In genomic region chr18:55307505-55307904, GRCh38 we compare ENCODE assay signal across 16 cellular contexts.
DNase-seq lines count a peak whose midpoint lies in the region; ATAC-seq and TF ChIP-seq lines count a peak whose summit lies in the region.
"Had no signal": no experiment of that assay in that cellular context is flagged by ENCODE, and none has a peak within 500 bp of the region (broad histone marks: within the 10 kb centered on the region; RNA-seq: fewer than 3 reads in every experiment).

No MANE protein-coding gene starts in this region.

- H3K9me3 Mint-ChIP-seq in Calu3 (ENCODE audit: low read depth, unreplicated experiment) (no peaks in the 10 kb centered on the region), HFFc6 (no peaks in the 10 kb centered on the region)
- H3K9me3 Mint-ChIP-seq: brain had no signal

- H3K27me3 Mint-ChIP-seq in Calu3 (ENCODE audit: unreplicated experiment) (no peaks in the 10 kb centered on the region), HFFc6 (ENCODE audit: insufficient read depth) (peaks cover 3% of the 10 kb centered on the region)
- H3K27me3 Mint-ChIP-seq: brain; stimulated activated naive CD8-positive, alpha-beta T cell treated with anti-CD3 and anti-CD28 coated beads, Interleukin-15, Interleukin-2, amounts not matched to agents 100 ng/mL and 50 ng/mL, for 24 hours had no signal

- no peaks in the 10 kb centered on the region for H3K36me3 Mint-ChIP-seq in Calu3 (ENCODE audit: insufficient read depth, unreplicated experiment)
- H3K36me3 Mint-ChIP-seq in HFFc6 (ENCODE audit: low read depth) = peaks cover 16% of the 10 kb centered on the region
- H3K36me3 Mint-ChIP-seq: brain had no signal

- no TSS peak for BruUV-seq in Calu3 (replicated peaks; lab: Mats Ljungman, UMichigan)

- CTCF ChIA-PET in Calu3 (lab: Charles Lee) = no interaction called here

- no peak for TF ChIP-seq CTCF in GM12864 (IDR thresholded peaks at IDR 0.05; ENCODE audit: low read depth, low read length, missing control alignments)
- no peak for TF ChIP-seq CTCF in Calu3 (IDR thresholded peaks at IDR 0.05; ENCODE audit: unreplicated experiment)
- TF ChIP-seq CTCF in HFFc6 (IDR thresholded peaks at IDR 0.05) = no peak

- peak; percentile 81 for ATAC-seq in GM19324 (IDR thresholded peaks at IDR 0.05; ENCODE audit: low FRiP score, unreplicated experiment)
- peak; percentile 77 for ATAC-seq in HG02798 (IDR thresholded peaks at IDR 0.05; ENCODE audit: poor library complexity, unreplicated experiment)
- peak; percentile 50 for ATAC-seq in HG03520 (IDR thresholded peaks at IDR 0.05; ENCODE audit: unreplicated experiment)
- ATAC-seq: gastrocnemius medialis had no signal

- DNase-seq in GM12864 (ENCODE audit: low read depth) (no peak), HCEC 1CT (no peak), Calu3 (no peak), foreskin melanocyte (no peak), HFFc6 (no peak)
- DNase-seq: activated CD4-positive, alpha-beta T cell treated with anti-CD3 and anti-CD28 coated beads, Interleukin-2, amount 50 U/mL, for 1 hour; activated effector memory CD4-positive, alpha-beta T cell treated with Interleukin-2 at 50 U/mL for 16 hours; effector memory CD4-positive, alpha-beta T cell; gastrocnemius medialis; stimulated activated CD4-positive, alpha-beta T cell treated with anti-CD3 and anti-CD28 coated beads, Interleukin-4, amount 100 ng/mL, for 1 hour; T-helper 2 cell had no signal

- H3K4me3 ChIP-seq in GM12864 (ENCODE audit: low read depth, low read length) = peak overlapping the region; percentile 41; the same call in 1 of the 2 replicates
- H3K4me3 ChIP-seq: gastrocnemius medialis had no signal

- no peak overlapping the region for H3K4me3 Mint-ChIP-seq in Calu3 (ENCODE audit: low read depth, unreplicated experiment)
- H3K4me3 Mint-ChIP-seq in HFFc6 = no peak overlapping the region
- H3K4me3 Mint-ChIP-seq: stimulated activated naive CD8-positive, alpha-beta T cell treated with anti-CD3 and anti-CD28 coated beads, Interleukin-15, Interleukin-2, amounts not matched to agents 100 ng/mL and 50 ng/mL, for 24 hours had no signal

- intact Hi-C loops in Calu3 (cut with micrococcal nuclease; ENCODE audit: unreplicated experiment) = no loop called here

- no peak overlapping the region for H3K27ac Mint-ChIP-seq in Calu3 (ENCODE audit: unreplicated experiment)
- no peak overlapping the region for H3K27ac Mint-ChIP-seq in HFFc6
- H3K27ac Mint-ChIP-seq: stimulated activated naive CD8-positive, alpha-beta T cell treated with anti-CD3 and anti-CD28 coated beads, Interleukin-15, Interleukin-2, amounts not matched to agents 100 ng/mL and 50 ng/mL, for 24 hours had no signal

- H3K4me1 Mint-ChIP-seq in Calu3 (ENCODE audit: low read depth, unreplicated experiment) (no peaks in the 10 kb centered on the region), HFFc6 (ENCODE audit: low read depth) (peaks cover 74% of the 10 kb centered on the region)
